12 cellular contexts compared by ENCODE assay signal in genomic region chr21:38814126-38815059, GRCh38. TPM values are rescaled to one million over a fixed set of nuclear protein-coding genes. Genes with fewer than 3 reads are reported as not detected.
DNase-seq lines count a peak whose midpoint lies in the region; ATAC-seq and TF ChIP-seq lines count a peak whose summit lies in the region.
"Had no signal": no experiment of that assay in that cellular context is flagged by ENCODE, and none has a peak within 500 bp of the region (broad histone marks: within the 10 kb centered on the region; RNA-seq: fewer than 3 reads in every experiment).

No MANE protein-coding gene starts in this region.

- H3K4me1 Mint-ChIP-seq in nephron progenitor cell, result peaks cover 18% of the 10 kb centered on the region

- peaks cover 86% of the 10 kb centered on the region for H3K36me3 Mint-ChIP-seq in nephron progenitor cell (ENCODE audit: low read depth)

- DNase-seq in DND-41, result no peak
- peak; percentile 79 for DNase-seq in SK-N-DZ (ENCODE audit: low spot score)
- peak; percentile 26 for DNase-seq in iPS-NIHi11 (ENCODE audit: low spot score)
- DNase-seq in sigmoid colon, result no peak
- DNase-seq in nephron progenitor cell, result no peak
- no peak for DNase-seq in GM19240 (ENCODE audit: insufficient read length, low spot score)
- no peak for DNase-seq in HUDEP-2 (lab: John Stamatoyannopoulos, UW; ENCODE audit: unreplicated experiment in 76 of 76)
- DNase-seq: activated naive CD4-positive, alpha-beta T cell treated with anti-CD3 and anti-CD28 coated beads, Interleukin-2, amount 10 ng/mL, durations not matched to agents 7 days and 5 days; heart left ventricle; NK-92 treated with Interleukin-12 subunit alpha and Interleukin-12 subunit beta, amount 100 ng/mL, for 24 hours; nucleus accumbens had no signal

- no peaks in the 10 kb centered on the region for H3K9me3 ChIP-seq in DND-41 (ENCODE audit: insufficient read depth, low read length, severe bottlenecking)
- H3K9me3 ChIP-seq in sigmoid colon, result no peaks in the 10 kb centered on the region
- H3K9me3 ChIP-seq: heart left ventricle had no signal

- H3K4me3 ChIP-seq in DND-41 (ENCODE audit: low read depth in 1 of 2, low read length in 2 of 2) (no peak overlapping the region), sigmoid colon (no peak overlapping the region)
- H3K4me3 ChIP-seq: heart left ventricle had no signal

- H3K27ac ChIP-seq in DND-41 (ENCODE audit: low read length) (0 out of 2 replicates have a peak overlapping the region, but pooled peaks have one; percentile 4), sigmoid colon (peak overlapping the region in 3 of 4 donors; percentile 50 to 98 (median 70))

- no peaks in the 10 kb centered on the region for H3K27me3 ChIP-seq in DND-41 (ENCODE audit: insufficient read depth, low read length, poor library complexity)
- H3K27me3 ChIP-seq in sigmoid colon, result no peaks in the 10 kb centered on the region
- H3K27me3 ChIP-seq: heart left ventricle had no signal

- peaks cover 28% of the 10 kb centered on the region for H3K4me1 ChIP-seq in DND-41 (ENCODE audit: insufficient read depth, low read length)
- H3K4me1 ChIP-seq in sigmoid colon, result peaks cover 0 to 77% (median 38%) of the 10 kb centered on the region in 4 donors

- no peak overlapping the region for H2AFZ ChIP-seq in DND-41 (ENCODE audit: low read depth, low read length)

- peaks cover 69% of the 10 kb centered on the region for H4K20me1 ChIP-seq in DND-41 (ENCODE audit: insufficient read depth, low read length)

- no peaks in the 10 kb centered on the region for H3K27me3 Mint-ChIP-seq in nephron progenitor cell (ENCODE audit: low read depth, poor library complexity)
- H3K27me3 Mint-ChIP-seq: activated naive CD4-positive, alpha-beta T cell treated with anti-CD3 and anti-CD28 coated beads, Interleukin-2, amount 10 ng/mL, durations not matched to agents 7 days and 5 days had no signal

- no peak for TF ChIP-seq POLR2A in sigmoid colon (IDR thresholded peaks at IDR 0.05)

- TF ChIP-seq CTCF in DND-41 (IDR thresholded peaks at IDR 0.05; ENCODE audit: borderline replicate concordance, extremely low read depth, low read length, poor library complexity, severe bottlenecking) (no peak), sigmoid colon (IDR thresholded peaks at IDR 0.05) (no peak), nephron progenitor cell (IDR thresholded peaks at IDR 0.05) (no peak)

- H3K36me3 ChIP-seq in DND-41 (ENCODE audit: insufficient read depth, low read length) (peaks cover 97% of the 10 kb centered on the region), sigmoid colon (peaks cover 23 to 92% (median 38%) of the 10 kb centered on the region in 4 donors)

- H3K27ac Mint-ChIP-seq in nephron progenitor cell, result no peak overlapping the region
- H3K27ac Mint-ChIP-seq: activated naive CD4-positive, alpha-beta T cell treated with anti-CD3 and anti-CD28 coated beads, Interleukin-2, amount 10 ng/mL, durations not matched to agents 7 days and 5 days had no signal

- H3K4me2 ChIP-seq in DND-41 (ENCODE audit: insufficient read depth, low read length), result no peak overlapping the region

- H3K4me3 Mint-ChIP-seq in nephron progenitor cell, result no peak overlapping the region
- H3K4me3 Mint-ChIP-seq: activated naive CD4-positive, alpha-beta T cell treated with anti-CD3 and anti-CD28 coated beads, Interleukin-2, amount 10 ng/mL, durations not matched to agents 7 days and 5 days had no signal

- H3K9ac ChIP-seq in DND-41 (ENCODE audit: low read depth, low read length), result no peak overlapping the region

- 20 to 70% methylated on average over 16 of the region's 16 CpGs for WGBS in sigmoid colon, 2 donors

- H3K9me3 Mint-ChIP-seq in nephron progenitor cell, result no peaks in the 10 kb centered on the region
- H3K9me3 Mint-ChIP-seq: activated naive CD4-positive, alpha-beta T cell treated with anti-CD3 and anti-CD28 coated beads, Interleukin-2, amount 10 ng/mL, durations not matched to agents 7 days and 5 days had no signal

- H3K79me2 ChIP-seq in DND-41 (ENCODE audit: insufficient read depth, low read length), result peaks cover 91% of the 10 kb centered on the region

- ATAC-seq in DND-41 (ENCODE audit: insufficient read depth, low read depth), result no peak
- no peak for ATAC-seq in HG03095 (IDR thresholded peaks at IDR 0.05; ENCODE audit: unreplicated experiment)

- peak; percentile 62 to 98 (median 79) for TF ChIP-seq EP300 in sigmoid colon (IDR thresholded peaks at IDR 0.05)

- intact Hi-C loops in sigmoid colon (cut with DNase I), result loop anchor here (5.0 kb wide), 1 partner anchor 83 kb away; no protein-coding TSS in a partner anchor

RNA-seq across cellular contexts. Expression of gene ETS2, which starts 8.7 kb away (rescaled TPM):
- polyA plus RNA-seq in SK-N-DZ (2014; cell fraction: cytosol; rRNA removed), result 9.5 and 10.3 TPM in 2 replicates
- 8.1 and 8.4 TPM in 2 replicates for polyA plus RNA-seq in SK-N-DZ (2014; cell fraction: nucleus; rRNA removed)
- total RNA-seq in sigmoid colon, result 100 to 1,000 TPM in 1 of 4 donors, 10 to 100 TPM in 3; 32.1 to 112 (median 41.7) TPM
- 100 to 1,000 TPM in 1 of 3 donors, 10 to 100 TPM in 2; 47.4 to 133 (median 83.3) TPM for polyA plus RNA-seq in sigmoid colon

Comparison
In these comparisons a context has a peak if more than half of its experiments do, and no peak if none do; other contexts are left out.
1. DNase-seq: peak in SK-N-DZ (single experiment) and iPS-NIHi11 (single experiment); none in DND-41 (single experiment), sigmoid colon (single experiment), nephron progenitor cell (single experiment), GM19240 (single experiment) and HUDEP-2 (0 of 76).